In the genomic region with DNA sequence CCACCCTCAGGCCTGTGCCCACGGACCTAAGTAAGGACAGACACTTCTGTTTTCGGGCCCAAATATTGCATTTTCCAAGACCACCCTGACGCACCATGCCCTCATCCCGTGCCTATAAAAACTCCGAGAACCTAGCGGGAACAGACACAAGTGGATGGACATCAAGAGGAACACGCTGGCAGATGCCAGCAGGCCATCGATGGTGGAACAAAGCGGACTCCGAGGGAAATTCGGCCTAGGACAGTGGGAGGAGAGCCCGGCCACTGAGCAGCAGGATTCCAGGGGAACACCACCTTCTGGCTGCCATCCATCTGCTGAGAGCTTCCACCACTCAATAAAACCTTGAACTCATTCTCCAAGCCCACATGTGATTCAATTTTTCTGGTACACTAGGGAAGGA, we compare ENCODE assay signal across 22 cellular contexts.
"Had no signal": no experiment of that assay in that cellular context is flagged by ENCODE, and none has a peak within 500 bp of the region (broad histone marks: within the 10 kb centered on the region; RNA-seq: fewer than 3 reads in every experiment).

No MANE protein-coding gene starts in this region.

- H3K27me3 ChIP-seq: foreskin keratinocyte, right atrium auricular region, upper lobe of left lung had no signal

- H3K27me3 Mint-ChIP-seq: activated CD4-positive, alpha-beta T cell treated with anti-CD3 and anti-CD28 coated beads, Interleukin-2, amount 10 ng/mL, durations not matched to agents 24 days and 14 days; activated CD8-positive, alpha-beta memory T cell treated with anti-CD3 and anti-CD28 coated beads, Interleukin-2, amount 10 ng/mL, durations not matched to agents 7 days and 5 days; activated CD8-positive, alpha-beta T cell treated with anti-CD3 and anti-CD28 coated beads for 36 hours; activated naive CD4-positive, alpha-beta T cell treated with anti-CD3 and anti-CD28 coated beads, Interleukin-2, amount 10 ng/mL, durations not matched to agents 7 days and 5 days; activated naive CD8-positive, alpha-beta T cell treated with anti-CD3 and anti-CD28 coated beads, Interleukin-2, amount 50 U/mL, for 24 hours; brain; dendritic cell treated with granulocyte-macrophage colony-stimulating factor and Interleukin-4, amounts not matched to agents 40 ng/mL and 50 ng/mL, for 4 days; T-helper 17 cell had no signal

- DNase-seq: activated CD4-positive, alpha-beta T cell treated with anti-CD3 and anti-CD28 coated beads, Interleukin-2, amount 10 ng/mL, durations not matched to agents 24 days and 14 days; activated CD8-positive, alpha-beta memory T cell treated with anti-CD3 and anti-CD28 coated beads, Interleukin-2, amount 10 ng/mL, durations not matched to agents 7 days and 5 days; activated CD8-positive, alpha-beta T cell treated with anti-CD3 and anti-CD28 coated beads for 36 hours; activated effector memory CD4-positive, alpha-beta T cell treated with anti-CD3 and anti-CD28 coated beads, Interleukin-2, amount 50 U/mL, for 16 hours; activated naive CD4-positive, alpha-beta T cell treated with anti-CD3 and anti-CD28 coated beads, Interleukin-2, amount 10 ng/mL, durations not matched to agents 7 days and 5 days; activated naive CD8-positive, alpha-beta T cell treated with anti-CD3 and anti-CD28 coated beads, Interleukin-2, amount 50 U/mL, for 24 hours; activated T-cell treated with anti-CD3 and anti-CD28 coated beads for 4 hours; effector CD4-positive, alpha-beta T cell; foreskin keratinocyte; left cardiac atrium; mucosa of descending colon; psoas muscle; stimulated activated CD4-positive, alpha-beta T cell treated with anti-CD3 and anti-CD28 coated beads, Interleukin-4, amount 100 ng/mL, for 24 hours; stimulated activated naive CD4-positive, alpha-beta T cell treated with Interleukin-2 at 50 U/mL for 16 hours; SW 1271; T-helper 17 cell; upper lobe of left lung had no signal

- H3K4me1 ChIP-seq: foreskin keratinocyte, psoas muscle, right atrium auricular region, upper lobe of left lung had no signal

- H3K27ac ChIP-seq: foreskin keratinocyte, psoas muscle, right atrium auricular region, thoracic aorta, upper lobe of left lung had no signal

- H3K27ac Mint-ChIP-seq: activated CD4-positive, alpha-beta T cell treated with anti-CD3 and anti-CD28 coated beads, Interleukin-2, amount 10 ng/mL, durations not matched to agents 24 days and 14 days; activated CD8-positive, alpha-beta memory T cell treated with anti-CD3 and anti-CD28 coated beads, Interleukin-2, amount 10 ng/mL, durations not matched to agents 7 days and 5 days; activated CD8-positive, alpha-beta T cell treated with anti-CD3 and anti-CD28 coated beads for 36 hours; activated naive CD4-positive, alpha-beta T cell treated with anti-CD3 and anti-CD28 coated beads, Interleukin-2, amount 10 ng/mL, durations not matched to agents 7 days and 5 days; activated naive CD8-positive, alpha-beta T cell treated with anti-CD3 and anti-CD28 coated beads, Interleukin-2, amount 50 U/mL, for 24 hours; dendritic cell treated with granulocyte-macrophage colony-stimulating factor and Interleukin-4, amounts not matched to agents 40 ng/mL and 50 ng/mL, for 4 days; T-helper 17 cell had no signal

- H3K36me3 ChIP-seq: right atrium auricular region, thoracic aorta, upper lobe of left lung had no signal

- H3K9me3 Mint-ChIP-seq: activated CD4-positive, alpha-beta T cell treated with anti-CD3 and anti-CD28 coated beads, Interleukin-2, amount 10 ng/mL, durations not matched to agents 24 days and 14 days; activated CD8-positive, alpha-beta T cell treated with anti-CD3 and anti-CD28 coated beads for 36 hours; activated naive CD4-positive, alpha-beta T cell treated with anti-CD3 and anti-CD28 coated beads, Interleukin-2, amount 10 ng/mL, durations not matched to agents 7 days and 5 days; activated naive CD8-positive, alpha-beta T cell treated with anti-CD3 and anti-CD28 coated beads, Interleukin-2, amount 50 U/mL, for 24 hours; brain; dendritic cell treated with granulocyte-macrophage colony-stimulating factor and Interleukin-4, amounts not matched to agents 40 ng/mL and 50 ng/mL, for 4 days; neural crest cell had no signal

- ATAC-seq: activated CD8-positive, alpha-beta memory T cell treated with anti-CD3 and anti-CD28 coated beads, Interleukin-2, amount 10 ng/mL, durations not matched to agents 7 days and 5 days; activated CD8-positive, alpha-beta T cell treated with anti-CD3 and anti-CD28 coated beads for 36 hours; activated naive CD8-positive, alpha-beta T cell treated with anti-CD3 and anti-CD28 coated beads, Interleukin-2, amount 50 U/mL, for 24 hours; foreskin keratinocyte; mucosa of descending colon; psoas muscle; T-helper 17 cell had no signal

- H3K9me3 ChIP-seq: mucosa of descending colon, psoas muscle, right atrium auricular region, thoracic aorta, upper lobe of left lung had no signal

- H3K4me1 Mint-ChIP-seq: activated CD4-positive, alpha-beta T cell treated with anti-CD3 and anti-CD28 coated beads, Interleukin-2, amount 10 ng/mL, durations not matched to agents 24 days and 14 days; activated CD8-positive, alpha-beta memory T cell treated with anti-CD3 and anti-CD28 coated beads, Interleukin-2, amount 10 ng/mL, durations not matched to agents 7 days and 5 days; activated naive CD4-positive, alpha-beta T cell treated with anti-CD3 and anti-CD28 coated beads, Interleukin-2, amount 10 ng/mL, durations not matched to agents 7 days and 5 days; activated naive CD8-positive, alpha-beta T cell treated with anti-CD3 and anti-CD28 coated beads, Interleukin-2, amount 50 U/mL, for 24 hours; neural crest cell; T-helper 17 cell had no signal

- H3K4me3 ChIP-seq: mucosa of descending colon, psoas muscle, right atrium auricular region, thoracic aorta, upper lobe of left lung had no signal

- H3K36me3 Mint-ChIP-seq: activated CD8-positive, alpha-beta memory T cell treated with anti-CD3 and anti-CD28 coated beads, Interleukin-2, amount 10 ng/mL, durations not matched to agents 7 days and 5 days; activated naive CD4-positive, alpha-beta T cell treated with anti-CD3 and anti-CD28 coated beads, Interleukin-2, amount 10 ng/mL, durations not matched to agents 7 days and 5 days; brain had no signal

- H3K4me3 Mint-ChIP-seq: activated CD4-positive, alpha-beta T cell treated with anti-CD3 and anti-CD28 coated beads, Interleukin-2, amount 10 ng/mL, durations not matched to agents 24 days and 14 days; activated CD8-positive, alpha-beta memory T cell treated with anti-CD3 and anti-CD28 coated beads, Interleukin-2, amount 10 ng/mL, durations not matched to agents 7 days and 5 days; activated CD8-positive, alpha-beta T cell treated with anti-CD3 and anti-CD28 coated beads for 36 hours; activated naive CD4-positive, alpha-beta T cell treated with anti-CD3 and anti-CD28 coated beads, Interleukin-2, amount 10 ng/mL, durations not matched to agents 7 days and 5 days; activated naive CD8-positive, alpha-beta T cell treated with anti-CD3 and anti-CD28 coated beads, Interleukin-2, amount 50 U/mL, for 24 hours; dendritic cell treated with granulocyte-macrophage colony-stimulating factor and Interleukin-4, amounts not matched to agents 40 ng/mL and 50 ng/mL, for 4 days; neural crest cell; T-helper 17 cell had no signal
